ENCODE assay signal across 8 cellular contexts in the genomic region with DNA sequence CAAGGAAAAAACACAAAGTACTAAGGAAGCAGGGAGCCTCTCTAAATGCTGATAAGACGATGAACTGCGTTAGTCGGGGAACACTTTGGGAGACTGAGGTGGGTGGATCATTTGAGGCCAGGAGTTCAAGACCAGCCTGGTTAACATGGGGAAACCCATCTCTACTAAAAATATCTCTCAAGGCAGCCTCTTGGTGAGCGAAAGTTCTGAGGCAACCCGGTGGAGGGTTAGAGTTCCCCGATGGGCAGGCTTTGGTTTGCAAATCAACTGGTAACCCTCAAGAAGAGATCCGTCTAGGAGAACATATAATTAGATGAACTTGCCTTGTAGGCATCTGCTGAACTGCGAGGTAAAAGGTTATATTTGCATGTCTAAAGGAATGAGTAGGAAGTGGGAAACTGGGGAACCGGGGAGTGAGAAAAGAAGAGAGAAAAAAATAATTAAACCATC. TPM values are rescaled to one million over a fixed set of nuclear protein-coding genes. Genes with fewer than 3 reads are reported as not detected.
DNase-seq lines count a peak whose midpoint lies in the region; ATAC-seq and TF ChIP-seq lines count a peak whose summit lies in the region.

No MANE protein-coding gene starts in this region.

- no peaks in the 10 kb centered on the region for H3K9me3 Mint-ChIP-seq in activated B cell treated with CpG ODN at 0.5 μM for 24 hours

- POLR2A ChIA-PET in activated B cell treated with CpG ODN at 0.5 μM for 24 hours (lab: Charles Lee), result no interaction called here

- H3K36me3 Mint-ChIP-seq in activated B cell treated with CpG ODN at 0.5 μM for 24 hours (ENCODE audit: low read depth), result no peaks in the 10 kb centered on the region

- TF ChIP-seq CTCF in activated B cell treated with CpG ODN at 0.5 μM for 24 hours (IDR thresholded peaks at IDR 0.05), result no peak

- intact Hi-C loops in activated B cell treated with CpG ODN at 0.5 μM for 24 hours (cut with micrococcal nuclease), result loop anchor here (5.0 kb wide), 2 partner anchors 41 to 141 kb away; no protein-coding TSS in a partner anchor

- CTCF ChIA-PET in activated B cell treated with CpG ODN at 0.5 μM for 24 hours (lab: Charles Lee), result no interaction called here

- no peaks in the 10 kb centered on the region for H3K27me3 Mint-ChIP-seq in activated B cell treated with CpG ODN at 0.5 μM for 24 hours

- ATAC-seq in GM18498 (IDR thresholded peaks at IDR 0.05; ENCODE audit: unreplicated experiment), result peak; percentile 68
- ATAC-seq in GM21390 (IDR thresholded peaks at IDR 0.05; ENCODE audit: unreplicated experiment), result peak; percentile 69
- ATAC-seq in HG03066 (IDR thresholded peaks at IDR 0.05; ENCODE audit: low read depth, unreplicated experiment), result peak; percentile 53
- peak; percentile 75 for ATAC-seq in activated B cell treated with CpG ODN at 0.5 μM for 24 hours (ENCODE audit: low read depth)

- H3K4me1 Mint-ChIP-seq in activated B cell treated with CpG ODN at 0.5 μM for 24 hours, result peaks cover 57% of the 10 kb centered on the region

- DNase-seq in activated B cell treated with CpG ODN at 0.5 μM for 24 hours, result no peak
- DNase-seq in RPMI8226, result no peak
- no peak for DNase-seq in SK-N-DZ (ENCODE audit: low spot score)
- DNase-seq in central memory CD4-positive, alpha-beta T cell, result no peak
- no peak for DNase-seq in NCI-H1048 (lab: John Stamatoyannopoulos, UW)

- H3K4me3 Mint-ChIP-seq in activated B cell treated with CpG ODN at 0.5 μM for 24 hours, result peak overlapping the region; percentile 30

- H3K27ac Mint-ChIP-seq in activated B cell treated with CpG ODN at 0.5 μM for 24 hours, result peak overlapping the region; percentile 37

RNA-seq across cellular contexts. Expression of gene WSB1, which starts 44.6 kb away (rescaled TPM):
- 115 and 125 TPM in 2 replicates for total RNA-seq in activated B cell treated with CpG ODN at 0.5 μM for 24 hours
- polyA plus RNA-seq in SK-N-DZ (2014; cell fraction: cytosol; rRNA removed), result 144 and 167 TPM in 2 replicates
- polyA plus RNA-seq in SK-N-DZ (2014; cell fraction: nucleus; rRNA removed), result 401 and 428 TPM in 2 replicates
